In genomic region chr12:389138-390096, GRCh38 we compare ENCODE assay signal across 1 cellular context.
TF ChIP-seq lines count a peak whose summit lies in the region.

Gene KDM5A (minus strand): TSS chr12:389320. CDS start chr12:389091, 229 bp downstream.

TF ChIP-seq in HEK293, 187 proteins besides CTCF, POLR2A, EP300 and RAD21 (continued from another document and continues in another):
- TF ChIP-seq ZBTB26 (tag by site-specific recombination; optimal IDR thresholded peaks at IDR 0.05) = peak; percentile 20
- peak; percentile 78 for TF ChIP-seq ZNF664 (tag by site-specific recombination; IDR thresholded peaks at IDR 0.05)
- TF ChIP-seq ZFP3 (tag by site-specific recombination; IDR thresholded peaks at IDR 0.05; ENCODE audit: low read depth) = no peak
- peak; percentile 90 for TF ChIP-seq KLF1 (tag by site-specific recombination; IDR thresholded peaks at IDR 0.05)
- TF ChIP-seq OSR2 (tag by site-specific recombination; IDR thresholded peaks at IDR 0.05) = peak; percentile 39; the same call in 1 of the 2 replicates
- TF ChIP-seq ZBTB8A (tag by site-specific recombination; IDR thresholded peaks at IDR 0.05) = peak; percentile 72
- peak; percentile 76 for TF ChIP-seq YY1 (tag by site-specific recombination; IDR thresholded peaks at IDR 0.05)
- TF ChIP-seq ZNF585B (tag by site-specific recombination; IDR thresholded peaks at IDR 0.05) = no peak
- peak; percentile 98 for TF ChIP-seq KLF7 (tag by site-specific recombination; IDR thresholded peaks at IDR 0.05; ENCODE audit: borderline replicate concordance)
- TF ChIP-seq ZNF768 (tag by site-specific recombination; IDR thresholded peaks at IDR 0.05) = no peak
- peak; percentile 96 for TF ChIP-seq ZNF2 (tag by site-specific recombination; IDR thresholded peaks at IDR 0.05)
- no peak for TF ChIP-seq BCL11B (tag by site-specific recombination; IDR thresholded peaks at IDR 0.05; ENCODE audit: low read depth)
- no peak; the same call in 1 of the 2 replicates for TF ChIP-seq PRDM1 (tag by site-specific recombination; IDR thresholded peaks at IDR 0.05)
- 0 out of 2 replicates have a peak, but pooled peaks have one; percentile 44 for TF ChIP-seq ZNF280D (tag by site-specific recombination; IDR thresholded peaks at IDR 0.05)
- TF ChIP-seq ZNF398 (tag by site-specific recombination; IDR thresholded peaks at IDR 0.05) = peak; percentile 50; the same call in 1 of the 2 replicates
- no peak for TF ChIP-seq ZNF654 (tag by site-specific recombination; IDR thresholded peaks at IDR 0.05; ENCODE audit: low read depth)
- no peak for TF ChIP-seq ZNF548 (tag by site-specific recombination; IDR thresholded peaks at IDR 0.05)
- TF ChIP-seq ZNF776 (tag by site-specific recombination; IDR thresholded peaks at IDR 0.05; ENCODE audit: borderline replicate concordance) = no peak
- no peak for TF ChIP-seq ZNF302 (tag by site-specific recombination; IDR thresholded peaks at IDR 0.05; ENCODE audit: low read depth)
- TF ChIP-seq GFI1B (tag by site-specific recombination; IDR thresholded peaks at IDR 0.05) = peak; percentile 42; the same call in 1 of the 2 replicates
- peak; percentile 62 for TF ChIP-seq ZBTB44 (tag by site-specific recombination; IDR thresholded peaks at IDR 0.05)
- TF ChIP-seq ZNF341 (tag by site-specific recombination; IDR thresholded peaks at IDR 0.05; ENCODE audit: low read depth) = peak; percentile 96
- no peak for TF ChIP-seq ZNF112 (tag by site-specific recombination; IDR thresholded peaks at IDR 0.05)
- TF ChIP-seq PRDM6 (tag by site-specific recombination; IDR thresholded peaks at IDR 0.05) = peak; percentile 16; the same call in 1 of the 2 replicates
- peak; percentile 74; the same call in 1 of the 2 replicates for TF ChIP-seq ZNF394 (tag by site-specific recombination; IDR thresholded peaks at IDR 0.05; ENCODE audit: borderline replicate concordance)
- no peak for TF ChIP-seq ZNF530 (tag by site-specific recombination; IDR thresholded peaks at IDR 0.05; ENCODE audit: low read depth)
- no peak for TF ChIP-seq ZNF529 (tag by site-specific recombination; IDR thresholded peaks at IDR 0.05; ENCODE audit: insufficient replicate concordance)
- TF ChIP-seq ZNF580 (tag by site-specific recombination; IDR thresholded peaks at IDR 0.05) = peak; percentile 94
- TF ChIP-seq ZNF169 (tag by site-specific recombination; IDR thresholded peaks at IDR 0.05) = no peak
- TF ChIP-seq ZNF211 (tag by site-specific recombination; IDR thresholded peaks at IDR 0.05; ENCODE audit: low read depth) = no peak
- no peak for TF ChIP-seq ZNF350 (tag by site-specific recombination; IDR thresholded peaks at IDR 0.05)
- peak; percentile 23; the same call in 1 of the 2 replicates for TF ChIP-seq ZSCAN18 (tag by site-specific recombination; IDR thresholded peaks at IDR 0.05)
- no peak for TF ChIP-seq ZNF830 (tag by site-specific recombination; IDR thresholded peaks at IDR 0.05; ENCODE audit: low read depth)
- peak; percentile 75 for TF ChIP-seq ZNF692 (tag by site-specific recombination; IDR thresholded peaks at IDR 0.05)
- TF ChIP-seq ZNF555 (tag by site-specific recombination; conservative IDR thresholded peaks at IDR 0.05) = no peak
- no peak for TF ChIP-seq ZNF274 (IDR thresholded peaks at IDR 0.05; ENCODE audit: low read length)
- TF ChIP-seq ZNF274 (tag by site-specific recombination; IDR thresholded peaks at IDR 0.05; ENCODE audit: borderline replicate concordance) = no peak
- no peak for TF ChIP-seq ZNF174 (tag by site-specific recombination; IDR thresholded peaks at IDR 0.05)
- no peak for TF ChIP-seq ZNF791 (tag by site-specific recombination; IDR thresholded peaks at IDR 0.05)
- TF ChIP-seq ZNF324 (tag by site-specific recombination; IDR thresholded peaks at IDR 0.05) = peak; percentile 91
- TF ChIP-seq ZFP41 (tag by site-specific recombination; IDR thresholded peaks at IDR 0.05; ENCODE audit: borderline replicate concordance) = peak; percentile 50; the same call in 1 of the 2 replicates
- TF ChIP-seq ZNF223 (tag by site-specific recombination; IDR thresholded peaks at IDR 0.05) = 0 out of 2 replicates have a peak, but pooled peaks have one; percentile 31
- no peak for TF ChIP-seq ZNF140 (tag by site-specific recombination; IDR thresholded peaks at IDR 0.05)
- no peak for TF ChIP-seq ZNF510 (tag by site-specific recombination; IDR thresholded peaks at IDR 0.05; ENCODE audit: insufficient replicate concordance)
- peak; percentile 92 for TF ChIP-seq ZNF366 (tag by site-specific recombination; conservative IDR thresholded peaks at IDR 0.05)
- TF ChIP-seq ATF2 (tag by site-specific recombination; IDR thresholded peaks at IDR 0.05; ENCODE audit: low read depth) = peak; percentile 47; the same call in 1 of the 2 replicates
- no peak for TF ChIP-seq ZNF426 (tag by site-specific recombination; IDR thresholded peaks at IDR 0.05)
- no peak for TF ChIP-seq SCRT2 (tag by site-specific recombination; IDR thresholded peaks at IDR 0.05)
- TF ChIP-seq OVOL3 (tag by site-specific recombination; IDR thresholded peaks at IDR 0.05) = peak; percentile 79
- peak; percentile 91 for TF ChIP-seq SP3 (tag by site-specific recombination; IDR thresholded peaks at IDR 0.05)
